In genomic region chr10:123772645-123773508, GRCh38 we compare ENCODE assay signal across 18 cellular contexts.
A peak's percentile ranks its signal among the peaks of the same experiment; 100 is the strongest.
DNase-seq lines count a peak whose midpoint lies in the region; ATAC-seq and TF ChIP-seq lines count a peak whose summit lies in the region.
"Had no signal": no experiment of that assay in that cellular context is flagged by ENCODE, and none has a peak within 500 bp of the region (broad histone marks: within the 10 kb centered on the region; RNA-seq: fewer than 3 reads in every experiment).

No MANE protein-coding gene starts in this region.

- no peaks in the 10 kb centered on the region for H3K27me3 ChIP-seq in Caco-2 (replicated peaks; ENCODE audit: control insufficient read depth, insufficient read depth, low read length)
- H3K27me3 ChIP-seq: breast epithelium had no signal

- H3K27ac Mint-ChIP-seq in activated naive CD4-positive, alpha-beta T cell treated with anti-CD3 and anti-CD28 coated beads, Interleukin-2, amount 50 U/mL, for 72 hours: peak overlapping the region; percentile 90 to 97
- H3K27ac Mint-ChIP-seq in stimulated activated memory B cell treated with anti-CD40 and anti-IgM and Interleukin-4, amounts not matched to agents 10 μg/mL and 1 μg/mL and 100 μg/mL, for 72 hours: no peak overlapping the region
- H3K27ac Mint-ChIP-seq in Caco-2 (ENCODE audit: unreplicated experiment): no peak overlapping the region

- DNase-seq in activated CD8-positive, alpha-beta memory T cell treated with anti-CD3 and anti-CD28 coated beads, Interleukin-2, amount 50 U/mL, for 48 hours: peak; percentile 52
- DNase-seq in activated CD8-positive, alpha-beta memory T cell treated with anti-CD3 and anti-CD28 coated beads, Interleukin-2, amount 50 U/mL, for 4 hours: no peak
- DNase-seq in KBM-7 (peak; percentile 3), Caco-2 (no peak)
- DNase-seq in activated naive CD4-positive, alpha-beta T cell treated with anti-CD3 and anti-CD28 coated beads, Interleukin-2, amount 50 U/mL, for 72 hours (ENCODE audit: low spot score in 2 of 2): peak in 1 of 2 donors; percentile 23
- DNase-seq: ACHN; activated effector memory CD4-positive, alpha-beta T cell treated with anti-CD3 and anti-CD28 coated beads, Interleukin-2, amount 50 U/mL, for 16 hours; Calu3; effector CD4-positive, alpha-beta T cell; left ventricle myocardium superior; NCI-H2029 treated with DMSO at 0.1 percent for 48 hours; NCI-H524 treated with DMSO at 0.1 percent for 48 hours; spleen had no signal

- intact Hi-C loops in Caco-2 (cut with micrococcal nuclease; ENCODE audit: unreplicated experiment): no loop called here

- H3K4me1 ChIP-seq in Caco-2: no peaks in the 10 kb centered on the region
- H3K4me1 ChIP-seq: breast epithelium, spleen had no signal

- BruUV-seq in Caco-2 (replicated peaks; lab: Mats Ljungman, UMichigan): no TSS peak

- peak; percentile 38 to 39 for ATAC-seq in activated naive CD4-positive, alpha-beta T cell treated with anti-CD3 and anti-CD28 coated beads, Interleukin-2, amount 50 U/mL, for 72 hours
- ATAC-seq in stimulated activated memory B cell treated with anti-CD40 and anti-IgM and Interleukin-4, amounts not matched to agents 10 μg/mL and 1 μg/mL and 100 μg/mL, for 72 hours: no peak
- ATAC-seq in HG03025 (IDR thresholded peaks at IDR 0.05; ENCODE audit: low FRiP score, unreplicated experiment): no peak
- ATAC-seq in GM21423 (IDR thresholded peaks at IDR 0.05; ENCODE audit: unreplicated experiment): no peak
- ATAC-seq: left ventricle myocardium superior had no signal

- no peaks in the 10 kb centered on the region for H3K4me1 Mint-ChIP-seq in stimulated activated memory B cell treated with anti-CD40 and anti-IgM and Interleukin-4, amounts not matched to agents 10 μg/mL and 1 μg/mL and 100 μg/mL, for 72 hours
- H3K4me1 Mint-ChIP-seq in Caco-2 (ENCODE audit: low read depth, unreplicated experiment): no peaks in the 10 kb centered on the region

- peaks cover 6 to 16% of the 10 kb centered on the region in 2 donors for H3K9me3 Mint-ChIP-seq in activated naive CD4-positive, alpha-beta T cell treated with anti-CD3 and anti-CD28 coated beads, Interleukin-2, amount 50 U/mL, for 72 hours
- peaks cover 11% of the 10 kb centered on the region for H3K9me3 Mint-ChIP-seq in stimulated activated memory B cell treated with anti-CD40 and anti-IgM and Interleukin-4, amounts not matched to agents 10 μg/mL and 1 μg/mL and 100 μg/mL, for 72 hours
- H3K9me3 Mint-ChIP-seq in Caco-2 (ENCODE audit: unreplicated experiment): peaks cover 10% of the 10 kb centered on the region

- H3K36me3 ChIP-seq in Caco-2 (ENCODE audit: control insufficient read depth, insufficient read depth, low read length): no peaks in the 10 kb centered on the region
- H3K36me3 ChIP-seq: breast epithelium had no signal

- no peak for TF ChIP-seq CTCF in Caco-2 (IDR thresholded peaks at IDR 0.05; ENCODE audit: insufficient read depth in 1 of 2, low read depth in 1 of 2, low read length in 1 of 2, severe bottlenecking in 1 of 2, unreplicated experiment in 1 of 2)

- peak overlapping the region; percentile 55 for H3K4me3 Mint-ChIP-seq in stimulated activated memory B cell treated with anti-CD40 and anti-IgM and Interleukin-4, amounts not matched to agents 10 μg/mL and 1 μg/mL and 100 μg/mL, for 72 hours
- H3K4me3 Mint-ChIP-seq in Caco-2 (ENCODE audit: unreplicated experiment): no peak overlapping the region

- in situ Hi-C loops in KBM-7 (cut with MboI; ENCODE audit: low pct_unique_long_range_greater_than_20kb, low sequenced_read_pairs): no loop called here

- peaks cover 7 to 22% of the 10 kb centered on the region in 2 donors for H3K36me3 Mint-ChIP-seq in activated naive CD4-positive, alpha-beta T cell treated with anti-CD3 and anti-CD28 coated beads, Interleukin-2, amount 50 U/mL, for 72 hours
- no peaks in the 10 kb centered on the region for H3K36me3 Mint-ChIP-seq in stimulated activated memory B cell treated with anti-CD40 and anti-IgM and Interleukin-4, amounts not matched to agents 10 μg/mL and 1 μg/mL and 100 μg/mL, for 72 hours
- H3K36me3 Mint-ChIP-seq in Caco-2 (ENCODE audit: insufficient read depth, unreplicated experiment): no peaks in the 10 kb centered on the region

- CTCF ChIA-PET in Caco-2 (lab: Charles Lee): no interaction called here

- no peak overlapping the region for H3K4me3 ChIP-seq in Caco-2 (ENCODE audit: low read depth, low read length)
- H3K4me3 ChIP-seq: breast epithelium, spleen, thoracic aorta had no signal

- H3K27me3 Mint-ChIP-seq in stimulated activated memory B cell treated with anti-CD40 and anti-IgM and Interleukin-4, amounts not matched to agents 10 μg/mL and 1 μg/mL and 100 μg/mL, for 72 hours: peaks cover 14% of the 10 kb centered on the region
- peaks cover 19% of the 10 kb centered on the region for H3K27me3 Mint-ChIP-seq in Caco-2 (ENCODE audit: insufficient read depth, unreplicated experiment)

- POLR2A ChIA-PET in Caco-2 (lab: Charles Lee): no interaction called here

- H3K9me3 ChIP-seq in Caco-2: no peaks in the 10 kb centered on the region
- H3K9me3 ChIP-seq: breast epithelium, thoracic aorta had no signal

Comparison
In these comparisons a context has a peak if more than half of its experiments do, and no peak if none do; other contexts are left out.
1. DNase-seq: peak in activated CD8-positive, alpha-beta memory T cell treated with anti-CD3 and anti-CD28 coated beads, Interleukin-2, amount 50 U/mL, for 48 hours (single experiment) and KBM-7 (single experiment); none in activated CD8-positive, alpha-beta memory T cell treated with anti-CD3 and anti-CD28 coated beads, Interleukin-2, amount 50 U/mL, for 4 hours (single experiment) and Caco-2 (0 of 2).
2. ATAC-seq: peak in activated naive CD4-positive, alpha-beta T cell treated with anti-CD3 and anti-CD28 coated beads, Interleukin-2, amount 50 U/mL, for 72 hours (2 of 2); none in stimulated activated memory B cell treated with anti-CD40 and anti-IgM and Interleukin-4, amounts not matched to agents 10 μg/mL and 1 μg/mL and 100 μg/mL, for 72 hours (single experiment), HG03025 (single experiment) and GM21423 (single experiment).
3. H3K27ac Mint-ChIP-seq: peak in activated naive CD4-positive, alpha-beta T cell treated with anti-CD3 and anti-CD28 coated beads, Interleukin-2, amount 50 U/mL, for 72 hours (2 of 2); none in stimulated activated memory B cell treated with anti-CD40 and anti-IgM and Interleukin-4, amounts not matched to agents 10 μg/mL and 1 μg/mL and 100 μg/mL, for 72 hours (single experiment) and Caco-2 (single experiment).